9 cellular contexts compared by ENCODE assay signal in genomic region chr16:24984101-24984500, GRCh38. TPM values are rescaled to one million over a fixed set of nuclear protein-coding genes. Genes with fewer than 3 reads are reported as not detected.
DNase-seq lines count a peak whose midpoint lies in the region; ATAC-seq and TF ChIP-seq lines count a peak whose summit lies in the region.
"Had no signal": no experiment of that assay in that cellular context is flagged by ENCODE, and none has a peak within 500 bp of the region (broad histone marks: within the 10 kb centered on the region; RNA-seq: fewer than 3 reads in every experiment).

No MANE protein-coding gene starts in this region.

- H3K36me3 Mint-ChIP-seq in CD4-positive, alpha-beta T cell (ENCODE audit: low read depth), result peaks cover 14% of the 10 kb centered on the region
- H3K36me3 Mint-ChIP-seq in WTC11, result no peaks in the 10 kb centered on the region
- peaks cover 17% of the 10 kb centered on the region for H3K36me3 Mint-ChIP-seq in stimulated activated memory B cell treated with anti-CD40 and anti-IgM and Interleukin-4, amounts not matched to agents 10 μg/mL and 1 μg/mL and 100 μg/mL, for 72 hours

- H3K27me3 Mint-ChIP-seq in CD4-positive, alpha-beta T cell, result no peaks in the 10 kb centered on the region
- no peaks in the 10 kb centered on the region for H3K27me3 Mint-ChIP-seq in WTC11 (ENCODE audit: low read depth)
- no peaks in the 10 kb centered on the region for H3K27me3 Mint-ChIP-seq in stimulated activated memory B cell treated with anti-CD40 and anti-IgM and Interleukin-4, amounts not matched to agents 10 μg/mL and 1 μg/mL and 100 μg/mL, for 72 hours

- CTCF ChIA-PET in CD4-positive, alpha-beta T cell (lab: Charles Lee), result interaction anchor here (1.2 to 1.6 kb wide), 2 partner anchors 15 to 19 kb away, joined by 3 read pairs; no protein-coding TSS in a partner anchor
- CTCF ChIA-PET in WTC11 (lab: Charles Lee), result interaction anchor here (0.6 kb wide), 1 partner anchor 78 kb away, joined by 5 read pairs; no protein-coding TSS in a partner anchor

- intact Hi-C loops in CD4-positive, alpha-beta T cell (cut with DNase I, micrococcal nuclease), result no loop called here
- intact Hi-C loops in left lung (cut with DNase I), result loop anchor here in 1 of 2 donors (10.0 kb wide), 1 partner anchor 51 kb away; no protein-coding TSS in a partner anchor

- H3K4me3 ChIP-seq in left lung, result no peak overlapping the region

- H3K27ac ChIP-seq in CD4-positive, alpha-beta T cell (ENCODE audit: low read depth, low read length), result no peak overlapping the region
- H3K27ac ChIP-seq in left lung, result peak overlapping the region; percentile 21 to 68

- no peak overlapping the region for H3K4me3 Mint-ChIP-seq in CD4-positive, alpha-beta T cell
- no peak overlapping the region for H3K4me3 Mint-ChIP-seq in WTC11
- no peak overlapping the region for H3K4me3 Mint-ChIP-seq in stimulated activated memory B cell treated with anti-CD40 and anti-IgM and Interleukin-4, amounts not matched to agents 10 μg/mL and 1 μg/mL and 100 μg/mL, for 72 hours

- peak overlapping the region; percentile 37 for H3K27ac Mint-ChIP-seq in CD4-positive, alpha-beta T cell
- peak overlapping the region; percentile 91 for H3K27ac Mint-ChIP-seq in WTC11
- H3K27ac Mint-ChIP-seq in stimulated activated memory B cell treated with anti-CD40 and anti-IgM and Interleukin-4, amounts not matched to agents 10 μg/mL and 1 μg/mL and 100 μg/mL, for 72 hours, result peak overlapping the region; percentile 75

- ATAC-seq in CD4-positive, alpha-beta T cell (ENCODE audit: poor library complexity), result no peak
- ATAC-seq in WTC11 (no peak), left lung (no peak), GM21390 (IDR thresholded peaks at IDR 0.05; ENCODE audit: unreplicated experiment) (no peak), HG02970 (IDR thresholded peaks at IDR 0.05; ENCODE audit: low FRiP score, unreplicated experiment) (no peak)
- ATAC-seq in stimulated activated memory B cell treated with anti-CD40 and anti-IgM and Interleukin-4, amounts not matched to agents 10 μg/mL and 1 μg/mL and 100 μg/mL, for 72 hours, result no peak
- ATAC-seq: activated CD4-positive, CD25-positive, alpha-beta regulatory T cell treated with anti-CD3 and anti-CD28 coated beads, Interleukin-2, amount 50 U/mL, for 24 hours had no signal

- TF ChIP-seq CTCF in CD4-positive, alpha-beta T cell (IDR thresholded peaks at IDR 0.05), result no peak
- TF ChIP-seq CTCF in WTC11 (IDR thresholded peaks at IDR 0.05), result no peak
- TF ChIP-seq CTCF in left lung (IDR thresholded peaks at IDR 0.05), result no peak

- H3K9me3 Mint-ChIP-seq in CD4-positive, alpha-beta T cell, result peaks cover 2% of the 10 kb centered on the region
- H3K9me3 Mint-ChIP-seq in WTC11, result peaks cover 3% of the 10 kb centered on the region; the same call in 1 of the 2 replicates
- peaks cover 2% of the 10 kb centered on the region for H3K9me3 Mint-ChIP-seq in stimulated activated memory B cell treated with anti-CD40 and anti-IgM and Interleukin-4, amounts not matched to agents 10 μg/mL and 1 μg/mL and 100 μg/mL, for 72 hours

- no peaks in the 10 kb centered on the region for H3K36me3 ChIP-seq in left lung

- H3K9me3 ChIP-seq in CD4-positive, alpha-beta T cell (ENCODE audit: control insufficient read depth, low read length), result no peaks in the 10 kb centered on the region
- H3K9me3 ChIP-seq in left lung, result no peaks in the 10 kb centered on the region

- H3K4me1 ChIP-seq in left lung, result peaks cover 28 to 74% of the 10 kb centered on the region in 2 donors

- DNase-seq in CD4-positive, alpha-beta T cell, result no peak
- no peak for DNase-seq in WTC11 (ENCODE audit: low spot score)
- no peak for DNase-seq in left lung
- no peak for DNase-seq in NCI-H748 (lab: John Stamatoyannopoulos, UW; ENCODE audit: unreplicated experiment)
- DNase-seq in putamen (ENCODE audit: low spot score), result no peak

- H3K4me1 Mint-ChIP-seq in CD4-positive, alpha-beta T cell (ENCODE audit: low read depth), result peaks cover 79% of the 10 kb centered on the region
- H3K4me1 Mint-ChIP-seq in WTC11, result peaks cover 37% of the 10 kb centered on the region
- H3K4me1 Mint-ChIP-seq in stimulated activated memory B cell treated with anti-CD40 and anti-IgM and Interleukin-4, amounts not matched to agents 10 μg/mL and 1 μg/mL and 100 μg/mL, for 72 hours, result peaks cover 87% of the 10 kb centered on the region

- POLR2A ChIA-PET in CD4-positive, alpha-beta T cell (lab: Charles Lee), result no interaction called here
- POLR2A ChIA-PET in WTC11 (lab: Charles Lee), result interaction anchor here (0.7 kb wide), 1 partner anchor 1294 kb away, joined by 3 read pairs; no protein-coding TSS in a partner anchor

- H3K27me3 ChIP-seq in CD4-positive, alpha-beta T cell (ENCODE audit: control insufficient read depth, insufficient read depth, low read length), result no peaks in the 10 kb centered on the region
- no peaks in the 10 kb centered on the region for H3K27me3 ChIP-seq in left lung

TF ChIP-seq in WTC11, 78 proteins besides CTCF, POLR2A, EP300 and RAD21:
- TF ChIP-seq CREM (CRISPR knock-in tag; IDR thresholded peaks at IDR 0.05) (no peak), ZNF512 (CRISPR knock-in tag; IDR thresholded peaks at IDR 0.05; ENCODE audit: borderline replicate concordance) (no peak), EMX1 (CRISPR knock-in tag; IDR thresholded peaks at IDR 0.05) (no peak), AR (CRISPR knock-in tag; IDR thresholded peaks at IDR 0.05) (no peak), ZNF219 (CRISPR knock-in tag; IDR thresholded peaks at IDR 0.05; ENCODE audit: borderline replicate concordance) (no peak), ZMAT4 (CRISPR knock-in tag; IDR thresholded peaks at IDR 0.05) (no peak), NFE2L1 (CRISPR knock-in tag; IDR thresholded peaks at IDR 0.05) (no peak), OVOL2 (CRISPR knock-in tag; IDR thresholded peaks at IDR 0.05; ENCODE audit: borderline replicate concordance) (no peak)
TF ChIP-seq in WTC11: peak in this region for 0.

RNA-seq across cellular contexts. Expression of gene ARHGAP17, which starts 31.1 kb away (rescaled TPM):
- 10 to 100 TPM; 42.5 to 43.4 TPM for total RNA-seq in CD4-positive, alpha-beta T cell
- total RNA-seq in WTC11 (2021) (69.9 to 84.5 TPM (median 78.9 TPM) in 3 replicates), left lung (10 to 100 TPM; 58.3 to 86.0 TPM)

Comparison
In these comparisons a context has a peak if more than half of its experiments do, and no peak if none do; other contexts are left out.
1. H3K27ac Mint-ChIP-seq: peak in every context shown above with its lines; median percentile 91 in WTC11; 75 in stimulated activated memory B cell treated with anti-CD40 and anti-IgM and Interleukin-4, amounts not matched to agents 10 μg/mL and 1 μg/mL and 100 μg/mL, for 72 hours; 37 in CD4-positive, alpha-beta T cell.